Comparison of ENCODE assay signal across 9 cellular contexts in the genomic region with DNA sequence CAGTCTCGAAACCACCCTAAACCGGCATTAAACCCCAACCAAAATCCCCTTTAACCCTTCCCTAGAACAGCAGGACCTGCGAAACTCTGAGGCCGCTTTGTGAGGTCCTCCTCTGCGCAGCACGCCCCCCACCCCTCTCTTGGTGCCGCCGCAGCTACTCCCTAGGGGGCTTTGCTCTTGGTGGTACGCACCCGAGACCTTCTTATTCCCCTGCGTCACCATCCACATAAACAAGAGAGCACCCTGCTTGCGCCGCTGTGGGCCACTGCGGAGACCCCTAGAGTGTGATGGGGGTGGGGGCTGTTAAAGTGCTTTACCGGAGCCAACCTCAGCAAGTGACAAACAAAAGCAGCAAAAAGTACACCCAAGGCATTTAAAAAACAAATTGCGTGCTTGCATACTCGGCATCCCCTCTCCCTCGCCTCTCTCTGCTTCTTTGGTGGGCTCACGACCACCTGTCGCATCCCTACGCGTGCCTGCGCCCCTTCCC. TPM values are rescaled to one million over a fixed set of nuclear protein-coding genes. Genes with fewer than 3 reads are reported as not detected.
A peak's percentile ranks its signal among the peaks of the same experiment; 100 is the strongest.
DNase-seq lines count a peak whose midpoint lies in the region; ATAC-seq and TF ChIP-seq lines count a peak whose summit lies in the region.
"Had no signal": no experiment of that assay in that cellular context is flagged by ENCODE, and none has a peak within 500 bp of the region (broad histone marks: within the 10 kb centered on the region; RNA-seq: fewer than 3 reads in every experiment).

No MANE protein-coding gene starts in this region.

- H3K23ac ChIP-seq in IMR-90 (ENCODE audit: low read depth, low read length), result no peak overlapping the region

- no peak overlapping the region for H3K14ac ChIP-seq in IMR-90 (replicated peaks; ENCODE audit: low read depth, low read length)

- H3K9me3 Mint-ChIP-seq in dendritic cell treated with granulocyte-macrophage colony-stimulating factor and Interleukin-4, amounts not matched to agents 40 ng/mL and 50 ng/mL, for 4 days, result peaks cover 18% of the 10 kb centered on the region
- H3K9me3 Mint-ChIP-seq in nephron, result peaks cover 7% of the 10 kb centered on the region

- H4K5ac ChIP-seq in IMR-90 (ENCODE audit: low read depth, low read length), result no peak overlapping the region

- H2BK120ac ChIP-seq in IMR-90 (ENCODE audit: low read depth, low read length), result no peak overlapping the region

- H3K4me1 ChIP-seq in IMR-90 (ENCODE audit: control insufficient read depth, insufficient read depth, low read length), result peaks cover 2% of the 10 kb centered on the region; the same call in 1 of the 2 replicates

- in situ Hi-C loops in IMR-90 (cut with MboI; ENCODE audit: low sequenced_read_pairs), result loop anchor here (10.0 kb wide), 2 partner anchors 377 to 627 kb away; a partner anchor contains a TSS

- no peak overlapping the region for H2BK5ac ChIP-seq in IMR-90 (ENCODE audit: low read depth, low read length, poor library complexity, severe bottlenecking)

- POLR2A ChIA-PET in AG04450 (lab: Yijun Ruan, JAX), result interaction anchor here (1.5 kb wide), 1 partner anchor 37 kb away, joined by 3 read pairs; no protein-coding TSS in a partner anchor
- POLR2A ChIA-PET in IMR-90 (lab: Charles Lee; ENCODE audit: unreplicated experiment), result no interaction called here

- H3K27ac Mint-ChIP-seq in dendritic cell treated with granulocyte-macrophage colony-stimulating factor and Interleukin-4, amounts not matched to agents 40 ng/mL and 50 ng/mL, for 4 days, result no peak overlapping the region
- no peak overlapping the region for H3K27ac Mint-ChIP-seq in nephron

- H3K4me3 ChIP-seq in AG04450 (ENCODE audit: low read depth, low read length), result peak overlapping the region; percentile 75
- H3K4me3 ChIP-seq in IMR-90 (ENCODE audit: insufficient read depth, low read depth, low read length), result 0 out of 2 replicates have a peak overlapping the region, but pooled peaks have one; percentile 60

- H3K56ac ChIP-seq in IMR-90 (ENCODE audit: extremely low read depth, insufficient read depth, low read length), result no peak overlapping the region

- TF ChIP-seq CTCF in AG04450 (IDR thresholded peaks at IDR 0.05; ENCODE audit: low read depth, low read length) (no peak), IMR-90 (conservative IDR thresholded peaks at IDR 0.05; ENCODE audit: low read depth, low read length) (no peak), nephron (IDR thresholded peaks at IDR 0.05; ENCODE audit: unreplicated experiment in 3 of 3) (no peak), GM20000 (IDR thresholded peaks at IDR 0.05; ENCODE audit: extremely low read depth, missing control alignments) (no peak)

- H3K4me3 Mint-ChIP-seq in dendritic cell treated with granulocyte-macrophage colony-stimulating factor and Interleukin-4, amounts not matched to agents 40 ng/mL and 50 ng/mL, for 4 days, result peak overlapping the region; percentile 55
- peak overlapping the region; percentile 88 to 96 (median 91) for H3K4me3 Mint-ChIP-seq in nephron

- H3K79me1 ChIP-seq in IMR-90 (ENCODE audit: low read depth in 1 of 2, low read length in 2 of 2), result peaks cover 0 to 17% of the 10 kb centered on the region in 2 experiments; a peak in 3 of 4 replicates

- no TSS peak for BruUV-seq in IMR-90 (replicated peaks; lab: Mats Ljungman, UMichigan)

- H4K20me1 ChIP-seq in IMR-90 (ENCODE audit: insufficient read depth, low read length), result no peaks in the 10 kb centered on the region; the same call in 1 of the 2 replicates

- CTCF ChIA-PET in AG04450 (lab: Charles Lee) (interaction anchor here (0.7 kb wide), 1 partner anchor 201 kb away, joined by 3 read pairs; a partner anchor contains a TSS), IMR-90 (lab: Yijun Ruan, JAX) (interaction anchor here (1.2 to 1.3 kb wide), 3 partner anchors 12 to 16 kb away, joined by 3 to 5 read pairs (median 4); no protein-coding TSS in a partner anchor)

- no peak overlapping the region for H2BK15ac ChIP-seq in IMR-90 (ENCODE audit: low read depth, low read length)

- ATAC-seq in IMR-90 (ENCODE audit: low read depth) (no peak), HG03039 (IDR thresholded peaks at IDR 0.05; ENCODE audit: unreplicated experiment) (no peak)
- ATAC-seq: HCT116 had no signal

- no peak overlapping the region for H4K91ac ChIP-seq in IMR-90 (ENCODE audit: insufficient read depth, low read depth, low read length)

- H3K9ac ChIP-seq in IMR-90 (ENCODE audit: low read depth, low read length), result no peak overlapping the region

- no peak overlapping the region for H3K27ac ChIP-seq in AG04450 (ENCODE audit: low read depth, low read length)
- no peak overlapping the region for H3K27ac ChIP-seq in IMR-90 (ENCODE audit: insufficient read depth, low read length)

- no peaks in the 10 kb centered on the region for H3K36me3 ChIP-seq in IMR-90 (ENCODE audit: control insufficient read depth, insufficient read depth, low read length)

- no peak overlapping the region for H2AK5ac ChIP-seq in IMR-90 (ENCODE audit: low read depth, low read length)

- no peak overlapping the region for H4K8ac ChIP-seq in IMR-90 (ENCODE audit: low read depth in 2 of 2, low read length in 2 of 2)

- H3K9me1 ChIP-seq in IMR-90 (ENCODE audit: insufficient read depth, low read length), result 0 out of 2 replicates have a peak, but pooled peaks cover 2% of the 10 kb centered on the region

- H3K4ac ChIP-seq in IMR-90 (ENCODE audit: low read depth, low read length), result no peak overlapping the region

- H2AFZ ChIP-seq in IMR-90 (replicated peaks; ENCODE audit: low read length, poor library complexity), result peak overlapping the region; percentile 89

- DNase-seq in AG04450 (ENCODE audit: low read depth, low spot score) (no peak), IMR-90 (no peak), HuH-7 (ENCODE audit: low spot score) (no peak), GM20000 (ENCODE audit: low spot score) (no peak)
- no peak for DNase-seq in effector CD8-positive, alpha-beta T cell (lab: John Stamatoyannopoulos, UW)

- no peak for TF ChIP-seq RAD21 in IMR-90 (IDR thresholded peaks at IDR 0.05; ENCODE audit: low read length)

- 50% methylated on average over 2 of the region's 23 CpGs; no CpG with 5 or more reads in 1 of the 2 experiments for WGBS in IMR-90 (ENCODE audit: extremely low coverage in 2 of 2, insufficient read length in 1 of 2), 2 experiments

- H3K9me3 ChIP-seq in AG04450 (ENCODE audit: control insufficient read depth, insufficient read depth, low read length) (peaks cover 50% of the 10 kb centered on the region), IMR-90 (ENCODE audit: control insufficient read depth, insufficient read depth, low read length) (no peaks in the 10 kb centered on the region)

- peaks cover 91% of the 10 kb centered on the region for H3K27me3 Mint-ChIP-seq in dendritic cell treated with granulocyte-macrophage colony-stimulating factor and Interleukin-4, amounts not matched to agents 40 ng/mL and 50 ng/mL, for 4 days
- peaks cover 78% of the 10 kb centered on the region for H3K27me3 Mint-ChIP-seq in nephron (ENCODE audit: low read depth)

- H3K27me3 ChIP-seq in AG04450 (ENCODE audit: control insufficient read depth, insufficient read depth, low read length) (peaks cover 37% of the 10 kb centered on the region), IMR-90 (ENCODE audit: control insufficient read depth, insufficient read depth, low read length) (peaks cover 37% of the 10 kb centered on the region)

- no peak overlapping the region for H3K18ac ChIP-seq in IMR-90 (ENCODE audit: low read depth, low read length)

- H3K36me3 Mint-ChIP-seq in dendritic cell treated with granulocyte-macrophage colony-stimulating factor and Interleukin-4, amounts not matched to agents 40 ng/mL and 50 ng/mL, for 4 days (ENCODE audit: low read depth), result no peaks in the 10 kb centered on the region
- peaks cover 10% of the 10 kb centered on the region for H3K36me3 Mint-ChIP-seq in nephron (ENCODE audit: low read depth)

- H3K4me1 Mint-ChIP-seq in dendritic cell treated with granulocyte-macrophage colony-stimulating factor and Interleukin-4, amounts not matched to agents 40 ng/mL and 50 ng/mL, for 4 days (ENCODE audit: low read depth), result peaks cover 56% of the 10 kb centered on the region
- peaks cover 37% of the 10 kb centered on the region for H3K4me1 Mint-ChIP-seq in nephron

- intact Hi-C loops in IMR-90 (cut with micrococcal nuclease), result loop anchor here (1.0 to 5.0 kb wide), 3 partner anchors 160 to 615 kb away; a partner anchor contains a TSS
- intact Hi-C loops in dendritic cell treated with granulocyte-macrophage colony-stimulating factor and Interleukin-4, amounts not matched to agents 40 ng/mL and 50 ng/mL, for 4 days (cut with micrococcal nuclease), result loop anchor here (5.0 kb wide), 1 partner anchor 205 kb away; no protein-coding TSS in a partner anchor

- peak overlapping the region; percentile 99 for H3K4me2 ChIP-seq in IMR-90 (ENCODE audit: low read depth, low read length)

- no peak overlapping the region for H2BK20ac ChIP-seq in IMR-90 (ENCODE audit: low read depth, low read length)

- dilution Hi-C loops in IMR-90 (cut with HindIII; ENCODE audit: low sequenced_read_pairs, unreplicated experiment), result no loop called here

- no peak for TF ChIP-seq POLR2A in IMR-90 (IDR thresholded peaks at IDR 0.05; ENCODE audit: low read depth, low read length)

- peak overlapping the region; percentile 68 for H2AK9ac ChIP-seq in IMR-90 (replicated peaks; ENCODE audit: low read depth, low read length, poor library complexity)

TF ChIP-seq in IMR-90, 13 proteins besides CTCF, POLR2A, EP300 and RAD21 (continues in another document):
- no peak for TF ChIP-seq NFE2L2 (IDR thresholded peaks at IDR 0.05; ENCODE audit: low read depth, low read length)
- TF ChIP-seq CHD1 (IDR thresholded peaks at IDR 0.05; ENCODE audit: low read depth, low read length), result no peak
- TF ChIP-seq MXI1 (IDR thresholded peaks at IDR 0.05; ENCODE audit: borderline replicate concordance, low read depth, low read length), result no peak

RNA-seq across cellular contexts. Expression of a gene that starts 0.5 kb away (rescaled TPM):
- polyA plus RNA-seq in AG04450 (2011; rRNA removed) (765 and 1,181 TPM in 2 replicates), IMR-90 (2012; rRNA removed) (1,064 and 1,356 TPM in 2 replicates)
- 1,147 and 1,540 TPM in 2 replicates for polyA minus RNA-seq in AG04450 (2011; rRNA and poly(A)+ RNA removed)
- total RNA-seq in IMR-90 (2012; rRNA removed), result 377 and 397 TPM in 2 replicates
- 1,777 and 2,021 TPM in 2 replicates for polyA plus RNA-seq in IMR-90 (2012; cell fraction: cytosol; rRNA removed)
- polyA plus RNA-seq in IMR-90 (2012; cell fraction: nucleus; rRNA removed; ENCODE audit: low replicate concordance), result 1,041 and 1,061 TPM in 2 replicates

RNA-seq across cellular contexts. Expression of a gene that starts 1.3 kb away (rescaled TPM):
- 0.52 and 0.65 TPM in 2 replicates for polyA plus RNA-seq in AG04450 (2011; rRNA removed)
- polyA minus RNA-seq in AG04450 (2011; rRNA and poly(A)+ RNA removed), result 0.48 and 1.1 TPM in 2 replicates
- 0.54 and 0.83 TPM in 2 replicates for total RNA-seq in IMR-90 (2012; rRNA removed)
- 0.60 and 0.90 TPM in 2 replicates for polyA plus RNA-seq in IMR-90 (2012; rRNA removed)
- 0.57 and 0.74 TPM in 2 replicates for polyA plus RNA-seq in IMR-90 (2012; cell fraction: cytosol; rRNA removed)
- 0.90 and 1.0 TPM in 2 replicates for polyA plus RNA-seq in IMR-90 (2012; cell fraction: nucleus; rRNA removed; ENCODE audit: low replicate concordance)
